In the genomic region with DNA sequence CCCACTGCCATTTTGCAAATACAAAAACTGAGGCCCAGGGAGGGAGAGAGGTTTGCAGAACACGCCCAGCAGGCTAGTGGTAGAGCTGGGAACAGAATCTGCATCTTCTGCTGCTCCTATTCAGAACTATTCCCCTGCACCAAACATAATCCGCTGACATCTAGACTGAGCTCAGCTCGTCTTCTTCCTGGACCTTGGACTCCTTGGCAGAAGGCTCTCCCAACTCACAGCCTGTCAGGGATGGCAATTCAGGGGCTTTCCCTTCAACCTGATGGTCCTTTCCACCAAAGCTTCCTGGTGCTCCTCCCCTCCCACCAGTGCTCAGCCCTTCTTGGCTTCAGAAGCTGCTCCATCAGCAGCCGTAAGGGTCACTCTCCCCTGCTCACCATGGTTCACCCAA, we compare ENCODE assay signal across 23 cellular contexts. TPM values are rescaled to one million over a fixed set of nuclear protein-coding genes. Genes with fewer than 3 reads are reported as not detected.
"Had no signal": no experiment of that assay in that cellular context is flagged by ENCODE, and none has a peak within 500 bp of the region (broad histone marks: within the 10 kb centered on the region; RNA-seq: fewer than 3 reads in every experiment).

No MANE protein-coding gene starts in this region.

- DNase-seq: activated CD8-positive, alpha-beta memory T cell treated with anti-CD3 and anti-CD28 coated beads, Interleukin-2, amount 50 U/mL, for 4 hours; activated naive CD4-positive, alpha-beta T cell; activated T-cell treated with anti-CD3 and anti-CD28 coated beads, Interleukin-2, amount 50 U/mL, for 4 hours; adrenal gland; heart right ventricle; immature natural killer cell; lower lobe of right lung; naive thymus-derived CD8-positive, alpha-beta T cell; stimulated activated CD4-positive, alpha-beta T cell treated with anti-CD3 and anti-CD28 coated beads, Interleukin-2, amount 100 ng/mL, for 48 hours; stimulated activated CD8-positive, alpha-beta memory T cell treated with anti-CD3 and anti-CD28 coated beads, Interleukin-4, amount 100 ng/mL, for 48 hours; stimulated activated naive B cell treated with anti-CD40 and anti-IgM and Interleukin-4, amounts not matched to agents 10 μg/mL and 1 μg/mL and 100 μg/mL, for 72 hours; T-cell; T-helper 9 cell; thyroid gland had no signal

- H3K27ac Mint-ChIP-seq: activated naive CD8-positive, alpha-beta T cell; activated T-helper 2 cell treated with anti-CD3 and anti-CD28 coated beads, Interferon-gamma antibody, Interleukin-2, Interleukin-4, amounts not matched to agents 10 μg/mL and 5 μg/mL and 100 μg/mL, durations not matched to agents 14 hours and 24 hours and 36 hours; immature natural killer cell; stimulated activated naive B cell treated with anti-CD40 and anti-IgM and Interleukin-4, amounts not matched to agents 10 μg/mL and 1 μg/mL and 100 μg/mL, for 72 hours had no signal

- H3K9me3 Mint-ChIP-seq: activated T-cell treated with anti-CD3 and anti-CD28 coated beads, Interleukin-2, amount 50 U/mL, for 4 hours; activated T-helper 2 cell treated with anti-CD3 and anti-CD28 coated beads, Interferon-gamma antibody, Interleukin-2, Interleukin-4, amounts not matched to agents 10 μg/mL and 5 μg/mL and 100 μg/mL, durations not matched to agents 14 hours and 24 hours and 36 hours; naive thymus-derived CD8-positive, alpha-beta T cell; stimulated activated naive B cell treated with anti-CD40 and anti-IgM and Interleukin-4, amounts not matched to agents 10 μg/mL and 1 μg/mL and 100 μg/mL, for 72 hours; T-cell had no signal

- H3K36me3 ChIP-seq: adrenal gland, heart right ventricle, lower lobe of right lung, thyroid gland had no signal

- H3K9me3 ChIP-seq: adrenal gland, heart right ventricle, lower lobe of right lung, thyroid gland had no signal

- H3K27me3 ChIP-seq: thyroid gland had no signal

- H3K4me3 Mint-ChIP-seq: activated naive CD8-positive, alpha-beta T cell; activated T-cell treated with anti-CD3 and anti-CD28 coated beads, Interleukin-2, amount 50 U/mL, for 4 hours; immature natural killer cell; naive thymus-derived CD8-positive, alpha-beta T cell; stimulated activated naive B cell treated with anti-CD40 and anti-IgM and Interleukin-4, amounts not matched to agents 10 μg/mL and 1 μg/mL and 100 μg/mL, for 72 hours; T-cell had no signal

- H3K4me3 ChIP-seq: adrenal gland, heart right ventricle, lower lobe of right lung, thyroid gland had no signal

- H3K27ac ChIP-seq: adrenal gland, epithelial cell of prostate, heart right ventricle, lower lobe of right lung, thyroid gland had no signal

- ATAC-seq: activated T-cell treated with anti-CD3 and anti-CD28 coated beads, Interleukin-2, amount 50 U/mL, for 4 hours; heart right ventricle; left lobe of liver; lower lobe of right lung; naive thymus-derived CD8-positive, alpha-beta T cell; sciatic nerve; stimulated activated naive B cell treated with anti-CD40 and anti-IgM and Interleukin-4, amounts not matched to agents 10 μg/mL and 1 μg/mL and 100 μg/mL, for 72 hours; T-cell had no signal

- H3K36me3 Mint-ChIP-seq: activated naive CD8-positive, alpha-beta T cell; immature natural killer cell; naive thymus-derived CD8-positive, alpha-beta T cell; stimulated activated naive B cell treated with anti-CD40 and anti-IgM and Interleukin-4, amounts not matched to agents 10 μg/mL and 1 μg/mL and 100 μg/mL, for 72 hours; T-cell had no signal

RNA-seq across cellular contexts. Expression of a gene that starts 9.5 kb away (rescaled TPM):
- total RNA-seq: activated T-cell treated with anti-CD3 and anti-CD28 coated beads, Interleukin-2, amount 50 U/mL, for 4 hours; fibroblast of villous mesenchyme; heart right ventricle; kidney epithelial cell; left lobe of liver; lower lobe of right lung; mesenteric fat pad; naive thymus-derived CD8-positive, alpha-beta T cell; renal cortical epithelial cell; sciatic nerve; T-cell; thyroid gland had no signal
- polyA plus RNA-seq: immature natural killer cell; naive thymus-derived CD8-positive, alpha-beta T cell had no signal
